1 cellular context compared by ENCODE assay signal in the genomic region with DNA sequence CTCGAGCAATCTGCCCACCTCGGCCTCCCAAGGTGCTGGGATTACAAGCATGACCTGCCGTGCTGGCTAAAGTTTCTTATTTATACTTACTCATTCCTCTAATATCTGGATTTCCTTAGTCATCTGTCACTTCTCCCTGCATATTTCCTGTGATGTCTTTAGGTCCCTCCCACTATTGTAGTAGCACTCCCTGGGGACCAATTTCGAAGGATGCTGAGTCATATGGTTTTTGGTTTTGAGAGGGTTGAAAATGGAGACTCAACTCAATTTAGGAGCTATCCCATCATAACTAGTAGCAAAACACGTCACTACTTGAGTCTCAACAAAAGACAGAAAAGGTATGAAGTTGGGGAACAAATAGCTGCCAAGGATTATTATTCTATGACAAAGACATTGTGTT.
TF ChIP-seq lines count a peak whose summit lies in the region.

No MANE protein-coding gene starts in this region.

TF ChIP-seq in GM23338, 12 proteins besides CTCF, POLR2A, EP300 and RAD21 (continued from another document):
- no peak for TF ChIP-seq ZNF114 (CRISPR knock-in tag; IDR thresholded peaks at IDR 0.05)
